In genomic region chr6:72620866-72621242, GRCh38 we compare ENCODE assay signal across 8 cellular contexts. TPM values are rescaled to one million over a fixed set of nuclear protein-coding genes. Genes with fewer than 3 reads are reported as not detected.
DNase-seq lines count a peak whose midpoint lies in the region; ATAC-seq and TF ChIP-seq lines count a peak whose summit lies in the region.

No MANE protein-coding gene starts in this region.

- H3K18ac ChIP-seq in mesendoderm (ENCODE audit: low read length), result no peak overlapping the region

- H3K27me3 ChIP-seq in SK-N-SH (ENCODE audit: insufficient read depth) (no peaks in the 10 kb centered on the region), mesendoderm (ENCODE audit: insufficient read depth, low read length, poor library complexity) (peaks cover 10% of the 10 kb centered on the region), thymus (ENCODE audit: control insufficient read depth, insufficient read depth) (peaks cover 4% of the 10 kb centered on the region)

- POLR2A ChIA-PET in SK-N-SH (lab: Yijun Ruan, JAX), result no interaction called here

- H3K27ac ChIP-seq in SK-N-SH (ENCODE audit: low read depth in 2 of 2, low read length in 1 of 2) (peak overlapping the region in 1 of 2 experiments; percentile 62; a peak in 1 of 4 replicates), angular gyrus (ENCODE audit: low read depth, low read length) (peak overlapping the region; percentile 27), mesendoderm (ENCODE audit: low read depth, low read length) (no peak overlapping the region), thymus (ENCODE audit: low read depth) (no peak overlapping the region)

- H4K8ac ChIP-seq in mesendoderm (ENCODE audit: low read depth, low read length), result no peak overlapping the region

- no peak for TF ChIP-seq EP300 in SK-N-SH (IDR thresholded peaks at IDR 0.05; ENCODE audit: borderline replicate concordance in 1 of 2, low read depth in 1 of 2, low read length in 1 of 2)

- no peaks in the 10 kb centered on the region for H3K79me1 ChIP-seq in mesendoderm (ENCODE audit: low read length)

- H4K5ac ChIP-seq in mesendoderm (ENCODE audit: low read length), result no peak overlapping the region

- H3K4me3 ChIP-seq in SK-N-SH (ENCODE audit: low read depth in 2 of 2, low read length in 1 of 2) (peak overlapping the region; percentile 73 to 92), mesendoderm (ENCODE audit: low read length) (no peak overlapping the region), thymus (ENCODE audit: low read length) (peak overlapping the region; percentile 57)

- 41% methylated on average over 12 of the region's 17 CpGs for WGBS in SK-N-SH (ENCODE audit: low lambda C conversion rate)
- no CpG with 5 or more reads among the region's 17 CpGs for WGBS in mesendoderm (ENCODE audit: extremely low coverage, insufficient coverage, low lambda C conversion rate)
- WGBS in thymus, result 15% methylated on average over 17 of the region's 17 CpGs

- no peaks in the 10 kb centered on the region for H3K9me3 ChIP-seq in SK-N-SH
- H3K9me3 ChIP-seq in thymus (ENCODE audit: control insufficient read depth), result no peaks in the 10 kb centered on the region

- ATAC-seq in SK-N-SH treated with all-trans-retinoic acid at 6 μM for 48 hours (no peak), HG03354 (IDR thresholded peaks at IDR 0.05; ENCODE audit: poor library complexity, severe bottlenecking, unreplicated experiment) (no peak)

- no peak overlapping the region for H2BK120ac ChIP-seq in mesendoderm (ENCODE audit: low read depth, low read length)

- H4K20me1 ChIP-seq in SK-N-SH (ENCODE audit: insufficient read depth), result no peaks in the 10 kb centered on the region

- H2BK15ac ChIP-seq in mesendoderm (replicated peaks; ENCODE audit: low read depth), result no peak overlapping the region

- H3K4me2 ChIP-seq in SK-N-SH (peak overlapping the region; percentile 94), mesendoderm (ENCODE audit: low read length) (peak overlapping the region; percentile 79)

- no peak overlapping the region for H3K23ac ChIP-seq in mesendoderm (ENCODE audit: low read length)

- no peak for TF ChIP-seq CTCF in SK-N-SH (IDR thresholded peaks at IDR 0.05)

- H3K36me3 ChIP-seq in SK-N-SH (replicated peaks in 1 of 2; ENCODE audit: control insufficient read depth in 1 of 2, insufficient read depth in 2 of 2, low read length in 1 of 2), result no peaks in the 10 kb centered on the region
- H3K36me3 ChIP-seq in mesendoderm (ENCODE audit: control insufficient read depth, insufficient read depth, low read length), result no peaks in the 10 kb centered on the region
- H3K36me3 ChIP-seq in thymus (ENCODE audit: control insufficient read depth, insufficient read depth), result no peaks in the 10 kb centered on the region

- TF ChIP-seq RAD21 in SK-N-SH (IDR thresholded peaks at IDR 0.05; ENCODE audit: low read length), result no peak

- no peak overlapping the region for H3K4ac ChIP-seq in mesendoderm (ENCODE audit: low read depth, low read length)

- no peaks in the 10 kb centered on the region for H3K9me2 ChIP-seq in SK-N-SH

- H3K79me2 ChIP-seq in SK-N-SH (ENCODE audit: insufficient read depth) (peaks cover 53% of the 10 kb centered on the region), mesendoderm (ENCODE audit: control insufficient read depth, insufficient read depth, low read length) (no peaks in the 10 kb centered on the region)

- peaks cover 14 to 17% of the 10 kb centered on the region in 2 experiments; a peak in 3 of 4 replicates for H3K4me1 ChIP-seq in SK-N-SH (ENCODE audit: control insufficient read depth in 1 of 2, insufficient read depth in 2 of 2, low read depth in 1 of 2, low read length in 1 of 2)
- no peaks in the 10 kb centered on the region for H3K4me1 ChIP-seq in mesendoderm (ENCODE audit: control insufficient read depth, low read depth, low read length)
- H3K4me1 ChIP-seq in thymus (ENCODE audit: control insufficient read depth, insufficient read depth, low read length), result peaks cover 19% of the 10 kb centered on the region

- no peak overlapping the region for H2AK5ac ChIP-seq in mesendoderm (ENCODE audit: low read length)

- peak overlapping the region; percentile 95 for H2AFZ ChIP-seq in SK-N-SH (ENCODE audit: low read depth)

- H3K56ac ChIP-seq in mesendoderm (ENCODE audit: low read length), result no peak overlapping the region

- CTCF ChIA-PET in SK-N-SH (lab: Yijun Ruan, JAX), result interaction anchor here (0.9 to 2.5 kb wide), 6 partner anchors 19 to 556 kb away, joined by 3 to 23 read pairs (median 6); no protein-coding TSS in a partner anchor

- H3K9ac ChIP-seq in SK-N-SH (peak overlapping the region; percentile 81), mesendoderm (ENCODE audit: low read length) (peak overlapping the region; percentile 52)

- DNase-seq in SK-N-SH (peak; percentile 12), mesendoderm (peak; percentile 6), NCI-H446 (lab: John Stamatoyannopoulos, UW) (no peak), NCI-H748 (lab: John Stamatoyannopoulos, UW; ENCODE audit: unreplicated experiment) (no peak)

- H2BK5ac ChIP-seq in mesendoderm (ENCODE audit: low read length), result no peak overlapping the region

- peaks cover 3% of the 10 kb centered on the region for H3F3A ChIP-seq in SK-N-SH (replicated peaks; ENCODE audit: insufficient read depth)

TF ChIP-seq in SK-N-SH, 30 proteins besides CTCF, POLR2A, EP300 and RAD21:
- no peak for TF ChIP-seq USF1 (IDR thresholded peaks at IDR 0.05; ENCODE audit: borderline replicate concordance, low read depth)
- no peak for TF ChIP-seq ELF1 (IDR thresholded peaks at IDR 0.05)
- no peak for TF ChIP-seq NFIC (IDR thresholded peaks at IDR 0.05; ENCODE audit: borderline replicate concordance)
- no peak for TF ChIP-seq CHD2 (IDR thresholded peaks at IDR 0.05; ENCODE audit: low read length, partially characterized antibody)
- TF ChIP-seq POLR2AphosphoS5 (IDR thresholded peaks at IDR 0.05; ENCODE audit: low read depth, low read length), result no peak

TF ChIP-seq in SK-N-SH treated with all-trans-retinoic acid at 6 μM for 48 hours, 23 proteins besides CTCF, POLR2A, EP300 and RAD21:
- TF ChIP-seq TCF4 (CRISPR knock-in tag; IDR thresholded peaks at IDR 0.05; ENCODE audit: borderline replicate concordance), result no peak
- TF ChIP-seq CSDC2 (CRISPR knock-in tag; IDR thresholded peaks at IDR 0.05), result no peak
- TF ChIP-seq TSHZ2 (CRISPR knock-in tag; IDR thresholded peaks at IDR 0.05), result no peak
- no peak for TF ChIP-seq ZFP3 (CRISPR knock-in tag; IDR thresholded peaks at IDR 0.05)
TF ChIP-seq in SK-N-SH treated with all-trans-retinoic acid at 6 μM for 48 hours: peak in this region for 0.

RNA-seq across cellular contexts. Expression of gene KCNQ5, which starts 1.0 kb away (rescaled TPM):
- polyA plus RNA-seq in SK-N-SH (2012; rRNA removed), result 3.2 and 3.7 TPM in 2 replicates
- polyA plus RNA-seq in SK-N-SH (2012; cell fraction: cytosol; rRNA removed), result 4.2 TPM in 2 replicates
- 3.7 and 4.7 TPM in 2 replicates for polyA plus RNA-seq in SK-N-SH (2012; cell fraction: nucleus; rRNA removed)
- 0.45 TPM for polyA plus RNA-seq in mesendoderm (2013, experiment 1 of 2)
- 0.57 TPM for polyA plus RNA-seq in mesendoderm (2013, experiment 2 of 2)
- 1.0 TPM for polyA plus RNA-seq in thymus

Comparison
In these comparisons a context has a peak if more than half of its experiments do, and no peak if none do; other contexts are left out.
1. DNase-seq: peak in SK-N-SH (single experiment) and mesendoderm (single experiment); none in NCI-H446 (0 of 2) and NCI-H748 (single experiment).